ENCODE assay signal across 8 cellular contexts in the genomic region with DNA sequence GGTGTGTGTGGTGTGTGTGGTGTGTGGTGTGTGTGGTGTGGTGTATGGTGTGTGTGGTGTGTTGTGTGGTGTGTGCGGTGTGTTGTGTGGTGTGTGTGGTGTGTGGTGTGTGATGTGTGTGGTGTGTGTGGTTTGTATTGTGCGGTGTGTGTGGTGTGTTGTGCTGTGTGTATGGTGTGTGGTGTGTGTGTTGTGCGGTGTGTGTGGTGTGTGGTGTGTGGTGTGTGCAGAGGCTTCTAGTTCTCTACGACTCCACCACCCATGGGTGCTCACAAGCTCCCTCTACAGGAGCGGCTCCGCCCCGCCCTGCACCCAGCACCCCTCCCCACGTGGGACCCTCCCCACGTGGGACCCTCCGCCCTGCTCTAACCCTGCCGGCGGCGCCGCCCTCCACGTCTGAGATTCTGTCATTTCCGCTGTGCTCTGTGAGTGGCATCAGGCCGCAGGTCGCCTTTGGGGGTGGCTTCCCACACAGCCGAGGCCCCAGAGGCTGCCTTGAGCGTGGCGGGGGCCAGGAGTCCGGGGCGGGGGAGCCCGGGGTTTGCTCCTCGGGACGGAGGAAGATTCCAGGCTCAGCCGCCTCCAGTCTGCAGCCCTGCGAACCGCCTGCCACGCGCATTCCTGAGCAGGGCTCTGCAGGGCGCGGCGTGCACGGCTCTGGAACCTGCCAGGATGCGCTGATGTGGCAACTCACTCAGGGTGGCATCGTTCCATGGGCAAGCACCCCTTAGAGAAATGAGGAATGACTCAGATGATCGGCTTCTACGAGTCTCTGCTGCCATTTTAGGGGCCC. TPM values are rescaled to one million over a fixed set of nuclear protein-coding genes. Genes with fewer than 3 reads are reported as not detected.
A peak's percentile ranks its signal among the peaks of the same experiment; 100 is the strongest.
DNase-seq lines count a peak whose midpoint lies in the region; ATAC-seq, FAIRE-seq and TF ChIP-seq lines count a peak whose summit lies in the region.

No MANE protein-coding gene starts in this region.

- FAIRE-seq in HTR-8/SVneo (lab: Jason Lieb, UNC): peak; percentile 99

- TF ChIP-seq CTCF in cardiac muscle cell (IDR thresholded peaks at IDR 0.05; ENCODE audit: low read depth, low read length): peak; percentile 14
- no peak for TF ChIP-seq CTCF in esophagus muscularis mucosa (IDR thresholded peaks at IDR 0.05)

- no peak overlapping the region for H3K4me3 ChIP-seq in cardiac muscle cell
- H3K4me3 ChIP-seq in SJCRH30: no peak overlapping the region
- H3K4me3 ChIP-seq in esophagus muscularis mucosa: no peak overlapping the region

- H3K9me3 ChIP-seq in cardiac muscle cell (ENCODE audit: low read depth): no peaks in the 10 kb centered on the region
- H3K9me3 ChIP-seq in SJCRH30 (replicated peaks): no peaks in the 10 kb centered on the region
- no peaks in the 10 kb centered on the region for H3K9me3 ChIP-seq in esophagus muscularis mucosa

- 70% methylated on average over 38 of the region's 39 CpGs for WGBS in esophagus muscularis mucosa

- TF ChIP-seq POLR2A in esophagus muscularis mucosa (IDR thresholded peaks at IDR 0.05; ENCODE audit: low read depth): no peak

- H3K27me3 ChIP-seq in cardiac muscle cell: no peaks in the 10 kb centered on the region
- no peaks in the 10 kb centered on the region for H3K27me3 ChIP-seq in SJCRH30
- H3K27me3 ChIP-seq in esophagus muscularis mucosa: peaks cover 0 to 33% (median 0%) of the 10 kb centered on the region in 4 donors

- no peak overlapping the region for H3K27ac ChIP-seq in cardiac muscle cell
- no peak overlapping the region for H3K27ac ChIP-seq in SJCRH30
- no peak overlapping the region for H3K27ac ChIP-seq in esophagus muscularis mucosa (replicated peaks in 1 of 4)

- TF ChIP-seq EP300 in esophagus muscularis mucosa (IDR thresholded peaks at IDR 0.05): no peak

- ATAC-seq in GM21528 (IDR thresholded peaks at IDR 0.05; ENCODE audit: low FRiP score, unreplicated experiment): no peak

- no peaks in the 10 kb centered on the region for H3K36me3 ChIP-seq in cardiac muscle cell
- no peaks in the 10 kb centered on the region for H3K36me3 ChIP-seq in SJCRH30
- no peaks in the 10 kb centered on the region for H3K36me3 ChIP-seq in esophagus muscularis mucosa

- H3K4me1 ChIP-seq in cardiac muscle cell (ENCODE audit: low read depth): no peaks in the 10 kb centered on the region
- peaks cover 7% of the 10 kb centered on the region; the same call in 1 of the 2 replicates for H3K4me1 ChIP-seq in SJCRH30
- H3K4me1 ChIP-seq in esophagus muscularis mucosa: no peaks in the 10 kb centered on the region

- peak; percentile 95 for DNase-seq in A172 (ENCODE audit: low spot score)
- no peak for DNase-seq in HTR-8/SVneo (ENCODE audit: insufficient read length, low spot score)
- DNase-seq in activated CD4-positive, alpha-beta T cell treated with anti-CD3 and anti-CD28 coated beads, Interleukin-2, amount 50 U/mL, for 48 hours: peak; percentile 43 to 52
- DNase-seq in cardiac muscle cell (ENCODE audit: low read depth in 1 of 2, low spot score in 1 of 2): peak in 1 of 2 donors; percentile 35
- no peak for DNase-seq in Ammon's horn (ENCODE audit: low spot score)
- DNase-seq in SJCRH30: no peak
- no peak for DNase-seq in esophagus muscularis mucosa (ENCODE audit: extremely low spot score)

- intact Hi-C loops in esophagus muscularis mucosa (cut with DNase I): no loop called here

RNA-seq across cellular contexts. Expression of a gene that starts 37.0 kb away (rescaled TPM):
- total RNA-seq in A172 (2014; rRNA removed; shearing (Covaris generic)): 191 and 201 TPM in 2 replicates
- 110 and 117 TPM in 2 replicates for total RNA-seq in cardiac muscle cell
- polyA plus RNA-seq in cardiac muscle cell: 122 and 137 TPM in 2 replicates
- total RNA-seq in SJCRH30 (2014; rRNA removed; shearing (Covaris generic)): 107 and 121 TPM in 2 replicates
- 100 to 1,000 TPM; 103 to 151 (median 139) TPM for total RNA-seq in esophagus muscularis mucosa

Comparison
In these comparisons a context has a peak if more than half of its experiments do, and no peak if none do; other contexts are left out.
1. DNase-seq: peak in A172 (single experiment) and activated CD4-positive, alpha-beta T cell treated with anti-CD3 and anti-CD28 coated beads, Interleukin-2, amount 50 U/mL, for 48 hours (2 of 2); none in HTR-8/SVneo (single experiment), Ammon's horn (single experiment), SJCRH30 (0 of 2) and esophagus muscularis mucosa (single experiment).